ENCODE assay signal across 29 cellular contexts in genomic region chr7:142356166-142356565, GRCh38.
DNase-seq lines count a peak whose midpoint lies in the region; FAIRE-seq and TF ChIP-seq lines count a peak whose summit lies in the region.
"Had no signal": no experiment of that assay in that cellular context is flagged by ENCODE, and none has a peak within 500 bp of the region (broad histone marks: within the 10 kb centered on the region; RNA-seq: fewer than 3 reads in every experiment).

No MANE protein-coding gene starts in this region.

- H3K27ac ChIP-seq in small intestine (ENCODE audit: low read depth in 1 of 2, low read length in 1 of 2) = no peak overlapping the region
- H3K27ac ChIP-seq in sigmoid colon = no peak overlapping the region
- H3K27ac ChIP-seq: heart right ventricle, HL-60, neural progenitor cell, parathyroid adenoma, thoracic aorta had no signal

- TF ChIP-seq POLR2A in sigmoid colon (IDR thresholded peaks at IDR 0.05) = no peak

- H3K27me3 ChIP-seq in small intestine (ENCODE audit: control insufficient read depth in 2 of 2, insufficient read depth in 2 of 2, low read length in 2 of 2) (no peaks in the 10 kb centered on the region), sigmoid colon (no peaks in the 10 kb centered on the region)
- H3K27me3 ChIP-seq: neural progenitor cell had no signal

- FAIRE-seq in small intestine (lab: Jason Lieb, UNC) = no peak
- FAIRE-seq: A204.1, frontal cortex, keratinocyte had no signal

- H3K36me3 ChIP-seq in small intestine (ENCODE audit: control insufficient read depth in 2 of 2, insufficient read depth in 2 of 2, low read length in 2 of 2) (no peaks in the 10 kb centered on the region), sigmoid colon (no peaks in the 10 kb centered on the region)
- H3K36me3 ChIP-seq: heart right ventricle, MG63, neural progenitor cell, thoracic aorta had no signal

- no peak for TF ChIP-seq CTCF in sigmoid colon (IDR thresholded peaks at IDR 0.05)

- peaks cover 0 to 5% of the 10 kb centered on the region in 2 donors for H3K4me1 ChIP-seq in small intestine (ENCODE audit: control insufficient read depth in 2 of 2, insufficient read depth in 1 of 2, low read depth in 1 of 2, low read length in 1 of 2)
- H3K4me1 ChIP-seq in sigmoid colon = no peaks in the 10 kb centered on the region

- WGBS in small intestine, 3 donors = 17 to 41% (median 22%) methylated on average over 4 of the region's 4 CpGs
- 17 to 53% methylated on average over 4 of the region's 4 CpGs for WGBS in sigmoid colon, 2 donors

- H3K4me3 ChIP-seq in small intestine (ENCODE audit: low read depth in 1 of 2, low read length in 2 of 2) (no peak overlapping the region), sigmoid colon (no peak overlapping the region)
- H3K4me3 ChIP-seq: heart right ventricle, MG63, neural progenitor cell, thoracic aorta had no signal

- intact Hi-C loops in sigmoid colon (cut with DNase I) = no loop called here

- TF ChIP-seq EP300 in sigmoid colon (IDR thresholded peaks at IDR 0.05) = no peak

- H3K9me3 ChIP-seq in small intestine (ENCODE audit: control insufficient read depth, low read depth) (no peaks in the 10 kb centered on the region), sigmoid colon (no peaks in the 10 kb centered on the region)
- H3K9me3 ChIP-seq: MG63, thoracic aorta had no signal

- DNase-seq in NCI-H2107 treated with DMSO at 0.1 percent for 48 hours (lab: John Stamatoyannopoulos, UW; ENCODE audit: unreplicated experiment) = peak; percentile 22
- no peak for DNase-seq in NCI-H2107 (lab: John Stamatoyannopoulos, UW)
- DNase-seq in NCI-H187 treated with DMSO at 0.1 percent for 48 hours (lab: John Stamatoyannopoulos, UW) = peak; percentile 77
- peak; percentile 91 for DNase-seq in NCI-H526 treated with DMSO at 0.1 percent for 48 hours (lab: John Stamatoyannopoulos, UW)
- DNase-seq in small intestine = peak; percentile 14
- no peak for DNase-seq in sigmoid colon
- DNase-seq in amniotic stem cell (lab: John Stamatoyannopoulos, UW) = no peak
- no peak for DNase-seq in stimulated activated CD4-positive, alpha-beta T cell treated with anti-CD3 and anti-CD28 coated beads, Interleukin-4, amount 100 ng/mL, for 1 hour
- DNase-seq: activated CD4-positive, alpha-beta T cell treated with anti-CD3 and anti-CD28 coated beads, Interleukin-2, amount 10 ng/mL, durations not matched to agents 24 days and 14 days; activated CD8-positive, alpha-beta memory T cell treated with anti-CD3 and anti-CD28 coated beads for 24 hours; activated T-cell treated with anti-CD3 and anti-CD28 coated beads for 4 hours; EL; heart right ventricle; KBM-7; left ventricle myocardium superior; mesendoderm; MG63; NCI-H1436; RPMI8226; stimulated activated CD4-positive, alpha-beta T cell treated with anti-CD3 and anti-CD28 coated beads, Interleukin-1b, Interleukin-23, amount 100 ng/mL, for 48 hours; stimulated activated naive CD8-positive, alpha-beta T cell treated with anti-CD3 and anti-CD28 coated beads, Interleukin-15, amount 100 ng/mL, for 72 hours; T1000 had no signal

Comparison
In these comparisons a context has a peak if more than half of its experiments do, and no peak if none do; other contexts are left out.
1. DNase-seq: peak in NCI-H2107 treated with DMSO at 0.1 percent for 48 hours (single experiment), NCI-H187 treated with DMSO at 0.1 percent for 48 hours (single experiment), NCI-H526 treated with DMSO at 0.1 percent for 48 hours (single experiment) and small intestine (single experiment); none in NCI-H2107 (single experiment), sigmoid colon (single experiment), amniotic stem cell (single experiment) and stimulated activated CD4-positive, alpha-beta T cell treated with anti-CD3 and anti-CD28 coated beads, Interleukin-4, amount 100 ng/mL, for 1 hour (single experiment).